20 cellular contexts compared by ENCODE assay signal in genomic region chr6:75481394-75481793, GRCh38. TPM values are rescaled to one million over a fixed set of nuclear protein-coding genes. Genes with fewer than 3 reads are reported as not detected.
A peak's percentile ranks its signal among the peaks of the same experiment; 100 is the strongest.
DNase-seq lines count a peak whose midpoint lies in the region; ATAC-seq, FAIRE-seq and TF ChIP-seq lines count a peak whose summit lies in the region.
"Had no signal": no experiment of that assay in that cellular context is flagged by ENCODE, and none has a peak within 500 bp of the region (broad histone marks: within the 10 kb centered on the region; RNA-seq: fewer than 3 reads in every experiment).

No MANE protein-coding gene starts in this region.

- H3K4me1 Mint-ChIP-seq in activated CD4-positive, alpha-beta T cell treated with anti-CD3 and anti-CD28 coated beads for 36 hours: no peaks in the 10 kb centered on the region
- H3K4me1 Mint-ChIP-seq: activated naive CD4-positive, alpha-beta T cell treated with anti-CD3 and anti-CD28 coated beads, Interleukin-2, amount 50 U/mL, for 24 hours; CD8-positive, alpha-beta memory T cell; naive B cell; stimulated activated effector memory CD8-positive, alpha-beta T cell treated with anti-CD3 and anti-CD28 coated beads, Interleukin-12 subunit alpha, Interleukin-12 subunit beta, amount 100 ng/mL, for 72 hours had no signal

- H3K27me3 Mint-ChIP-seq in activated CD4-positive, alpha-beta T cell treated with anti-CD3 and anti-CD28 coated beads for 36 hours: peaks cover 10% of the 10 kb centered on the region

- H3K27me3 ChIP-seq in right atrium auricular region (no peaks in the 10 kb centered on the region), sigmoid colon (no peaks in the 10 kb centered on the region), small intestine (ENCODE audit: control insufficient read depth in 2 of 2, insufficient read depth in 2 of 2, low read length in 2 of 2) (no peaks in the 10 kb centered on the region)

- DNase-seq in AG10803 (ENCODE audit: low read depth): peak; percentile 52
- no peak for DNase-seq in coronary artery (ENCODE audit: low spot score)
- DNase-seq in right atrium auricular region (ENCODE audit: low spot score): no peak
- DNase-seq in sigmoid colon: no peak
- no peak for DNase-seq in globus pallidus (ENCODE audit: low spot score)
- no peak for DNase-seq in activated CD4-positive, alpha-beta T cell treated with anti-CD3 and anti-CD28 coated beads for 36 hours
- DNase-seq in small intestine: no peak
- DNase-seq: CD8-positive, alpha-beta memory T cell; islet precursor cell; KBM-7; naive B cell; NCI-H1417 treated with DMSO at 0.1 percent for 48 hours; NCI-H524; retina; stimulated activated CD4-positive, alpha-beta T cell treated with anti-CD3 and anti-CD28 coated beads, Interleukin-4, amount 100 ng/mL, for 4 hours; T-helper 1 cell had no signal

- no peak for TF ChIP-seq CTCF in AG10803 (conservative IDR thresholded peaks at IDR 0.05; ENCODE audit: low read length)
- no peak for TF ChIP-seq CTCF in coronary artery (IDR thresholded peaks at IDR 0.05)
- TF ChIP-seq CTCF in right atrium auricular region (IDR thresholded peaks at IDR 0.05): no peak
- no peak for TF ChIP-seq CTCF in sigmoid colon (IDR thresholded peaks at IDR 0.05)

- no peaks in the 10 kb centered on the region for H3K9me3 Mint-ChIP-seq in activated CD4-positive, alpha-beta T cell treated with anti-CD3 and anti-CD28 coated beads for 36 hours (ENCODE audit: low read depth)
- H3K9me3 Mint-ChIP-seq: activated naive CD4-positive, alpha-beta T cell treated with anti-CD3 and anti-CD28 coated beads, Interleukin-2, amount 50 U/mL, for 24 hours; CD8-positive, alpha-beta memory T cell; naive B cell; stimulated activated effector memory CD8-positive, alpha-beta T cell treated with anti-CD3 and anti-CD28 coated beads, Interleukin-12 subunit alpha, Interleukin-12 subunit beta, amount 100 ng/mL, for 72 hours had no signal

- H3K36me3 ChIP-seq in right atrium auricular region (no peaks in the 10 kb centered on the region), sigmoid colon (no peaks in the 10 kb centered on the region), small intestine (ENCODE audit: control insufficient read depth in 2 of 2, insufficient read depth in 2 of 2, low read length in 2 of 2) (no peaks in the 10 kb centered on the region)

- no peak for FAIRE-seq in small intestine (lab: Jason Lieb, UNC)

- WGBS in sigmoid colon, 2 donors: 80 to 86% methylated on average over 1 of the region's 1 CpG
- 63 to 69% (median 67%) methylated on average over 1 of the region's 1 CpG for WGBS in small intestine, 3 donors

- TF ChIP-seq EP300 in sigmoid colon (IDR thresholded peaks at IDR 0.05): no peak

- no peak overlapping the region for H3K4me3 ChIP-seq in AG10803 (ENCODE audit: low read length)
- H3K4me3 ChIP-seq in coronary artery: no peak overlapping the region
- no peak overlapping the region for H3K4me3 ChIP-seq in right atrium auricular region
- H3K4me3 ChIP-seq in sigmoid colon: no peak overlapping the region
- H3K4me3 ChIP-seq in small intestine (ENCODE audit: low read depth in 1 of 2, low read length in 2 of 2): no peak overlapping the region

- peaks cover 0 to 69% of the 10 kb centered on the region in 2 donors for H3K4me1 ChIP-seq in right atrium auricular region
- H3K4me1 ChIP-seq in sigmoid colon: peaks cover 0 to 80% (median 56%) of the 10 kb centered on the region in 4 donors
- H3K4me1 ChIP-seq in small intestine (ENCODE audit: control insufficient read depth in 2 of 2, insufficient read depth in 1 of 2, low read depth in 1 of 2, low read length in 1 of 2): no peaks in the 10 kb centered on the region

- H3K27ac ChIP-seq in coronary artery: peak overlapping the region; percentile 46 to 83
- peak overlapping the region; percentile 73 for H3K27ac ChIP-seq in right atrium auricular region
- peak overlapping the region; percentile 76 to 93 (median 84) for H3K27ac ChIP-seq in sigmoid colon
- H3K27ac ChIP-seq in small intestine (ENCODE audit: low read depth in 1 of 2, low read length in 1 of 2): peak overlapping the region in 1 of 2 donors; percentile 53

- H3K27ac Mint-ChIP-seq in activated CD4-positive, alpha-beta T cell treated with anti-CD3 and anti-CD28 coated beads for 36 hours: no peak overlapping the region
- H3K27ac Mint-ChIP-seq: activated naive CD4-positive, alpha-beta T cell treated with anti-CD3 and anti-CD28 coated beads, Interleukin-2, amount 50 U/mL, for 24 hours; CD8-positive, alpha-beta memory T cell; naive B cell; stimulated activated effector memory CD8-positive, alpha-beta T cell treated with anti-CD3 and anti-CD28 coated beads, Interleukin-12 subunit alpha, Interleukin-12 subunit beta, amount 100 ng/mL, for 72 hours had no signal

- TF ChIP-seq POLR2A in sigmoid colon (IDR thresholded peaks at IDR 0.05): no peak

- intact Hi-C loops in sigmoid colon (cut with DNase I): no loop called here
- intact Hi-C loops in activated CD4-positive, alpha-beta T cell treated with anti-CD3 and anti-CD28 coated beads for 36 hours (cut with DNase I, micrococcal nuclease): no loop called here

- H3K4me3 Mint-ChIP-seq in activated CD4-positive, alpha-beta T cell treated with anti-CD3 and anti-CD28 coated beads for 36 hours: no peak overlapping the region
- H3K4me3 Mint-ChIP-seq: activated naive CD4-positive, alpha-beta T cell treated with anti-CD3 and anti-CD28 coated beads, Interleukin-2, amount 50 U/mL, for 24 hours; CD8-positive, alpha-beta memory T cell; naive B cell; stimulated activated effector memory CD8-positive, alpha-beta T cell treated with anti-CD3 and anti-CD28 coated beads, Interleukin-12 subunit alpha, Interleukin-12 subunit beta, amount 100 ng/mL, for 72 hours had no signal

- H3K9me3 ChIP-seq in right atrium auricular region: no peaks in the 10 kb centered on the region
- no peaks in the 10 kb centered on the region for H3K9me3 ChIP-seq in sigmoid colon
- H3K9me3 ChIP-seq in small intestine (ENCODE audit: control insufficient read depth, low read depth): no peaks in the 10 kb centered on the region

- POLR2A ChIA-PET in activated CD4-positive, alpha-beta T cell treated with anti-CD3 and anti-CD28 coated beads for 36 hours (lab: Charles Lee): no interaction called here

- CTCF ChIA-PET in activated CD4-positive, alpha-beta T cell treated with anti-CD3 and anti-CD28 coated beads for 36 hours (lab: Charles Lee): interaction anchor here (1.4 kb wide), 2 partner anchors 11 to 16 kb away, joined by 3 to 4 read pairs; no protein-coding TSS in a partner anchor

- no peaks in the 10 kb centered on the region for H3K36me3 Mint-ChIP-seq in activated CD4-positive, alpha-beta T cell treated with anti-CD3 and anti-CD28 coated beads for 36 hours (ENCODE audit: low read depth)
- H3K36me3 Mint-ChIP-seq: activated naive CD4-positive, alpha-beta T cell treated with anti-CD3 and anti-CD28 coated beads, Interleukin-2, amount 50 U/mL, for 24 hours; CD8-positive, alpha-beta memory T cell; naive B cell; stimulated activated effector memory CD8-positive, alpha-beta T cell treated with anti-CD3 and anti-CD28 coated beads, Interleukin-12 subunit alpha, Interleukin-12 subunit beta, amount 100 ng/mL, for 72 hours had no signal

- no peak for ATAC-seq in HG03039 (IDR thresholded peaks at IDR 0.05; ENCODE audit: unreplicated experiment)
- no peak for ATAC-seq in activated CD4-positive, alpha-beta T cell treated with anti-CD3 and anti-CD28 coated beads for 36 hours
- ATAC-seq: activated CD4-positive, CD25-positive, alpha-beta regulatory T cell treated with anti-CD3 and anti-CD28 coated beads, Interleukin-2, amount 50 U/mL, for 24 hours; stimulated activated effector memory CD8-positive, alpha-beta T cell treated with anti-CD3 and anti-CD28 coated beads, Interleukin-12 subunit alpha, Interleukin-12 subunit beta, amount 100 ng/mL, for 72 hours had no signal

RNA-seq across cellular contexts. Expression of gene FILIP1, which starts 12.2 kb away (rescaled TPM):
- total RNA-seq in right atrium auricular region (100 to 1,000 TPM in 1 of 2 donors, 10 to 100 TPM in 1; 78.2 to 117 TPM), sigmoid colon (10 to 100 TPM; 47.1 to 72.8 (median 53.8) TPM)
- polyA plus RNA-seq in sigmoid colon (1 to 10 TPM in 1 of 3 donors, under 1 TPM in 2; 0.46 to 2.0 (median 0.60) TPM), small intestine (1 to 10 TPM in 1 of 3 donors, under 1 TPM in 1, not detected in 1; 0.54 to 1.8 TPM)
- not detected for total RNA-seq in activated CD4-positive, alpha-beta T cell treated with anti-CD3 and anti-CD28 coated beads for 36 hours
- total RNA-seq: CD8-positive, alpha-beta memory T cell had no signal
- polyA plus RNA-seq: CD8-positive, alpha-beta memory T cell had no signal

Comparison
In these comparisons a context has a peak if more than half of its experiments do, and no peak if none do; other contexts are left out.
1. RNA of gene FILIP1, which starts 12.2 kb away (total RNA-seq): 78.2 to 117 TPM in right atrium auricular region and 47.1 to 72.8 TPM in sigmoid colon; not detected in activated CD4-positive, alpha-beta T cell treated with anti-CD3 and anti-CD28 coated beads for 36 hours; every median in the first group is over 10 times any median in the second.